In the genomic region with DNA sequence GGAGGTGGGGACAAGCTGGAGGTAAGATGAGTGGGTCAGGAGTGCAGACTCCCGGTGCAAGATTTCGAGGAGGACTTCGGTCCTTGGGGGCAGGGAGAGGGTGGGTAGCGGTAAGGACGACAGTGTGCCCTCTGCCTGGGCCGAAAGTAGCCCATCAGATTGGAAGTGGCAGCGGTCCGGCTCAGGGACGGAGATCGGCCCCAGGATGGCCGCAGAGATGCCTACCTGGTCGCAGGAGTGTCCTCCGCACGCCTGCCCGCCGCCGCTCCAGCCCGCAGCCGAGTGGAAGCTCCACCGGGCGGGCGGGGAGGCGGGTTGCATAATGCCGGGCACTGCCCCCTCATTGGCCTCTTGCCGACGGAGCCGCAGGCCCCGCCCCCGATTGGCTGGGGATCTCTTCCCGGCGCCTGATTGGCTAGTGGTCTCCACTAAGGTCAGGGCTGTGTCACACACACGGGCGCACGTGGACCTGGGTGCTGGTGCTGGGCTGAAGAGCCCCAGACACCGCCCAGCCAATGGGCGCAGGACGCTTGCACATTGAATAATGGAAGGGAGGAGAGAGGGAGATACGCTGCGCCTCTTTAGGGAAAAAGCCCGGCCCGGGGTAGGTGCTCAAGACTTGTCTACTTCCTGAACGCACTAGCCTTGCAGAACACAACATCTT, we compare ENCODE assay signal across 7 cellular contexts. TPM values are rescaled to one million over a fixed set of nuclear protein-coding genes. Genes with fewer than 3 reads are reported as not detected.
A peak's percentile ranks its signal among the peaks of the same experiment; 100 is the strongest.
DNase-seq lines count a peak whose midpoint lies in the region; ATAC-seq, FAIRE-seq and TF ChIP-seq lines count a peak whose summit lies in the region.

A gene with protein sequence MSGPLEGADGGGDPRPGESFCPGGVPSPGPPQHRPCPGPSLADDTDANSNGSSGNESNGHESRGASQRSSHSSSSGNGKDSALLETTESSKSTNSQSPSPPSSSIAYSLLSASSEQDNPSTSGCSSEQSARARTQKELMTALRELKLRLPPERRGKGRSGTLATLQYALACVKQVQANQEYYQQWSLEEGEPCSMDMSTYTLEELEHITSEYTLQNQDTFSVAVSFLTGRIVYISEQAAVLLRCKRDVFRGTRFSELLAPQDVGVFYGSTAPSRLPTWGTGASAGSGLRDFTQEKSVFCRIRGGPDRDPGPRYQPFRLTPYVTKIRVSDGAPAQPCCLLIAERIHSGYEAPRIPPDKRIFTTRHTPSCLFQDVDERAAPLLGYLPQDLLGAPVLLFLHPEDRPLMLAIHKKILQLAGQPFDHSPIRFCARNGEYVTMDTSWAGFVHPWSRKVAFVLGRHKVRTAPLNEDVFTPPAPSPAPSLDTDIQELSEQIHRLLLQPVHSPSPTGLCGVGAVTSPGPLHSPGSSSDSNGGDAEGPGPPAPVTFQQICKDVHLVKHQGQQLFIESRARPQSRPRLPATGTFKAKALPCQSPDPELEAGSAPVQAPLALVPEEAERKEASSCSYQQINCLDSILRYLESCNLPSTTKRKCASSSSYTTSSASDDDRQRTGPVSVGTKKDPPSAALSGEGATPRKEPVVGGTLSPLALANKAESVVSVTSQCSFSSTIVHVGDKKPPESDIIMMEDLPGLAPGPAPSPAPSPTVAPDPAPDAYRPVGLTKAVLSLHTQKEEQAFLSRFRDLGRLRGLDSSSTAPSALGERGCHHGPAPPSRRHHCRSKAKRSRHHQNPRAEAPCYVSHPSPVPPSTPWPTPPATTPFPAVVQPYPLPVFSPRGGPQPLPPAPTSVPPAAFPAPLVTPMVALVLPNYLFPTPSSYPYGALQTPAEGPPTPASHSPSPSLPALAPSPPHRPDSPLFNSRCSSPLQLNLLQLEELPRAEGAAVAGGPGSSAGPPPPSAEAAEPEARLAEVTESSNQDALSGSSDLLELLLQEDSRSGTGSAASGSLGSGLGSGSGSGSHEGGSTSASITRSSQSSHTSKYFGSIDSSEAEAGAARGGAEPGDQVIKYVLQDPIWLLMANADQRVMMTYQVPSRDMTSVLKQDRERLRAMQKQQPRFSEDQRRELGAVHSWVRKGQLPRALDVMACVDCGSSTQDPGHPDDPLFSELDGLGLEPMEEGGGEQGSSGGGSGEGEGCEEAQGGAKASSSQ (N-terminal part only) (minus strand): TSS at position 293 of the 664 bp plus-strand sequence. CDS start 1,698 bp downstream, outside the sequence.

- no peaks in the 10 kb centered on the region for H3K9me3 ChIP-seq in cardiac muscle cell (ENCODE audit: low read depth)
- H3K9me3 ChIP-seq in pancreas, result no peaks in the 10 kb centered on the region
- no peaks in the 10 kb centered on the region for H3K9me3 ChIP-seq in tibial artery

- ATAC-seq in T-cell (replicated peaks in 1 of 4) (peak in 3 of 4 experiments; percentile 2 to 15 (median 3)), pancreas (peak; percentile 11 to 47 (median 38))

- peak; percentile 26 for FAIRE-seq in pancreas (lab: Jason Lieb, UNC)

- peak within 1 kb of the TSS in 1 of 3 donors; percentile 84 for H3K4me3 Mint-ChIP-seq in T-cell

- H3K9me3 Mint-ChIP-seq in T-cell, result no peaks in the 10 kb centered on the region

- WGBS in adipose tissue, 3 donors, result 4 to 7% (median 5%) methylated on average over 34 to 42 of the region's 42 CpGs
- 3 to 5% methylated on average over 39 to 42 of the region's 42 CpGs for WGBS in pancreas, 2 donors

- no peak for TF ChIP-seq CTCF in cardiac muscle cell (IDR thresholded peaks at IDR 0.05; ENCODE audit: low read depth, low read length)
- TF ChIP-seq CTCF in pancreas (IDR thresholded peaks at IDR 0.05), result no peak
- TF ChIP-seq CTCF in tibial artery (IDR thresholded peaks at IDR 0.05), result no peak

- H3K27ac Mint-ChIP-seq in T-cell, result no peak within 1 kb of the TSS

- intact Hi-C loops in pancreas (cut with DNase I) (no loop called here), tibial artery (cut with DNase I; ENCODE audit: low total_unique reads) (loop anchor here (10.0 kb wide), 1 partner anchor 307 kb away; no protein-coding TSS in a partner anchor)

- CTCF ChIA-PET in T-cell (lab: Charles Lee), result no interaction called here

- peaks cover 33 to 60% (median 40%) of the 10 kb centered on the region in 3 donors for H3K4me1 Mint-ChIP-seq in T-cell

- peak; percentile 84 for TF ChIP-seq POLR2A in GM15510 (IDR thresholded peaks at IDR 0.05; ENCODE audit: borderline replicate concordance, extremely low read depth, insufficient read length)

- peak; percentile 80 for DNase-seq in NCI-H1092 (lab: John Stamatoyannopoulos, UW)
- DNase-seq in T-cell, result peak in 33 of 34 experiments; percentile 64 to 87 (median 75)
- peak; percentile 96 to 98 for DNase-seq in cardiac muscle cell (ENCODE audit: low read depth in 1 of 2, low spot score in 1 of 2)
- DNase-seq in pancreas, result peak; percentile 94 to 98 (median 96)
- peak; percentile 98 to 99 for DNase-seq in tibial artery

- POLR2A ChIA-PET in T-cell (lab: Charles Lee), result interaction anchor here in 1 of 2 donors (0.6 to 1.0 kb wide), 2 partner anchors 20 to 21 kb away, joined by 3 to 4 read pairs; no protein-coding TSS in a partner anchor

- H3K36me3 ChIP-seq in cardiac muscle cell, result peaks cover 24% of the 10 kb centered on the region
- peaks cover 4 to 40% (median 26%) of the 10 kb centered on the region in 3 donors for H3K36me3 ChIP-seq in pancreas
- peaks cover 49 to 54% (median 54%) of the 10 kb centered on the region in 3 donors for H3K36me3 ChIP-seq in tibial artery

- peaks cover 15% of the 10 kb centered on the region for H3K36me3 Mint-ChIP-seq in T-cell

- H3K27me3 Mint-ChIP-seq in T-cell, result no peaks in the 10 kb centered on the region

- peaks cover 38% of the 10 kb centered on the region for H3K4me1 ChIP-seq in cardiac muscle cell (ENCODE audit: low read depth)
- H3K4me1 ChIP-seq in pancreas, result peaks cover 11 to 31% (median 13%) of the 10 kb centered on the region in 3 donors
- H3K4me1 ChIP-seq in tibial artery, result peaks cover 0 to 50% (median 37%) of the 10 kb centered on the region in 4 donors

- peak within 1 kb of the TSS; percentile 92 for H3K27ac ChIP-seq in adipose tissue (ENCODE audit: low read depth, low read length)
- H3K27ac ChIP-seq in cardiac muscle cell, result peak within 1 kb of the TSS; percentile 97
- peak within 1 kb of the TSS; percentile 96 to 100 (median 99) for H3K27ac ChIP-seq in pancreas
- peak within 1 kb of the TSS; percentile 99 to 100 for H3K27ac ChIP-seq in tibial artery

- no peaks in the 10 kb centered on the region for H3K27me3 ChIP-seq in cardiac muscle cell
- no peaks in the 10 kb centered on the region for H3K27me3 ChIP-seq in pancreas
- H3K27me3 ChIP-seq in tibial artery, result no peaks in the 10 kb centered on the region

- H3K4me3 ChIP-seq in cardiac muscle cell (peak within 1 kb of the TSS; percentile 64), pancreas (peak within 1 kb of the TSS; percentile 53 to 65 (median 58)), tibial artery (peak within 1 kb of the TSS; percentile 86 to 91)

RNA-seq across cellular contexts. Expression of the gene that starts here (rescaled TPM):
- total RNA-seq in T-cell (1,000 to 10,000 TPM in 2 of 5 donors, 10 to 100 TPM in 3; 62.6 to 1,675 (median 82.4) TPM), cardiac muscle cell (42.3 and 51.9 TPM in 2 replicates), pancreas (100 to 1,000 TPM in 2 of 6 donors, 10 to 100 TPM in 4; 17.5 to 105 (median 67.6) TPM)
- polyA plus RNA-seq in adipose tissue (100 to 1,000 TPM in 2 of 3 donors, 10 to 100 TPM in 1; 89.7 to 239 (median 142) TPM), cardiac muscle cell (28.2 and 47.7 TPM in 2 replicates), pancreas (100 to 1,000 TPM; 107 to 158 TPM)

Comparison
In these comparisons a context has a peak if more than half of its experiments do, and no peak if none do; other contexts are left out.
1. Peak in every context shown above with its lines: DNase-seq, ATAC-seq, H3K4me3 ChIP-seq and H3K27ac ChIP-seq.